ENCODE assay signal across 8 cellular contexts in genomic region chr17:18574137-18574536, GRCh38.
DNase-seq lines count a peak whose midpoint lies in the region; ATAC-seq and TF ChIP-seq lines count a peak whose summit lies in the region.
"Not testable (repeated sequence)": the region's sequence is repeated elsewhere in the genome, so short reads cannot be mapped to it uniquely, and the experiment has no call there.

No MANE protein-coding gene starts in this region.

- H3K36me3 ChIP-seq in GM23248 (ENCODE audit: low read depth); IMR-90 (ENCODE audit: control insufficient read depth, insufficient read depth, low read length); PC-9 (ENCODE audit: low read depth); neutrophil: not testable (repeated sequence)

- not testable (repeated sequence) for H3F3A ChIP-seq in GM23248 (ENCODE audit: insufficient read depth); PC-9 (ENCODE audit: insufficient read depth, low read depth)

- H4K8ac ChIP-seq in IMR-90 (ENCODE audit: low read depth in 2 of 2, low read length in 2 of 2), result 0 out of 4 replicates have a peak overlapping the region, but pooled peaks of 1 of the 2 experiments have one; percentile 10

- peak; percentile 50 for DNase-seq in AG10803 (ENCODE audit: low read depth)
- DNase-seq in GM23248, result peak; percentile 23
- DNase-seq in IMR-90, result peak; percentile 0
- DNase-seq in PC-9, result peak in 1 of 2 experiments; percentile 19
- peak; percentile 47 for DNase-seq in choroid plexus epithelial cell (ENCODE audit: low read depth)
- peak; percentile 20 for DNase-seq in fibroblast of mammary gland (ENCODE audit: low read depth)
- DNase-seq in iris pigment epithelial cell (ENCODE audit: low read depth), result peak; percentile 4

- TF ChIP-seq RAD21 in IMR-90 (IDR thresholded peaks at IDR 0.05; ENCODE audit: low read length), result not testable (repeated sequence)

- H4K5ac ChIP-seq in IMR-90 (ENCODE audit: low read depth, low read length), result not testable (repeated sequence)

- not testable (repeated sequence) for H3K4me3 ChIP-seq in AG10803 (ENCODE audit: low read length); GM23248; IMR-90 (ENCODE audit: insufficient read depth, low read depth, low read length); PC-9; choroid plexus epithelial cell (ENCODE audit: low read depth, low read length); fibroblast of mammary gland (ENCODE audit: control insufficient read depth, low read depth, low read length); neutrophil (ENCODE audit: low read depth in 1 of 2, low read length in 1 of 2)

- H4K91ac ChIP-seq in IMR-90 (ENCODE audit: insufficient read depth, low read depth, low read length), result not testable (repeated sequence)

- H3K4me2 ChIP-seq in GM23248 (ENCODE audit: unreplicated experiment), result peak overlapping the region; percentile 18
- not testable (repeated sequence) for H3K4me2 ChIP-seq in IMR-90 (ENCODE audit: low read depth, low read length); PC-9

- H3K56ac ChIP-seq in IMR-90 (ENCODE audit: extremely low read depth, insufficient read depth, low read length), result not testable (repeated sequence)

- H2BK15ac ChIP-seq in IMR-90 (ENCODE audit: low read depth, low read length), result not testable (repeated sequence)

- H3K79me1 ChIP-seq in IMR-90 (ENCODE audit: low read depth in 1 of 2, low read length in 2 of 2), result not testable (repeated sequence)

- BruUV-seq in IMR-90 (replicated peaks; lab: Mats Ljungman, UMichigan); PC-9 (replicated peaks; lab: Mats Ljungman, UMichigan): not testable (repeated sequence)

- not testable (repeated sequence) for H3K9me3 ChIP-seq in GM23248 (ENCODE audit: low read depth); IMR-90 (ENCODE audit: control insufficient read depth, insufficient read depth, low read length); PC-9 (ENCODE audit: insufficient read depth, low read depth); neutrophil

- ATAC-seq in IMR-90 (ENCODE audit: low read depth), result peak; percentile 25; the same call in 1 of the 2 replicates

- H4K20me1 ChIP-seq in GM23248 (ENCODE audit: insufficient read depth); IMR-90 (ENCODE audit: insufficient read depth, low read length); PC-9 (ENCODE audit: insufficient read depth): not testable (repeated sequence)

- H3K4ac ChIP-seq in IMR-90 (ENCODE audit: low read depth, low read length), result not testable (repeated sequence)

- H3K27me3 ChIP-seq in GM23248 (replicated peaks; ENCODE audit: insufficient read depth); IMR-90 (ENCODE audit: control insufficient read depth, insufficient read depth, low read length); PC-9 (ENCODE audit: insufficient read depth, low read depth); neutrophil: not testable (repeated sequence)

- H3K4me1 ChIP-seq in GM23248 (ENCODE audit: insufficient read depth) (peaks cover 14% of the 10 kb centered on the region), PC-9 (replicated peaks; ENCODE audit: insufficient read depth) (peaks cover 15% of the 10 kb centered on the region; the same call in 1 of the 2 replicates)
- not testable (repeated sequence) for H3K4me1 ChIP-seq in IMR-90 (ENCODE audit: control insufficient read depth, insufficient read depth, low read length); neutrophil (ENCODE audit: control insufficient read depth in 1 of 2, insufficient read depth in 1 of 2, low read depth in 1 of 2, low read length in 1 of 2)

- H3K9me1 ChIP-seq in IMR-90 (ENCODE audit: insufficient read depth, low read length), result not testable (repeated sequence)

- H2BK5ac ChIP-seq in IMR-90 (ENCODE audit: low read depth, low read length, poor library complexity, severe bottlenecking), result not testable (repeated sequence)

- H3K23ac ChIP-seq in IMR-90 (ENCODE audit: low read depth, low read length), result not testable (repeated sequence)

- not testable (repeated sequence) for H3K9me2 ChIP-seq in GM23248 (ENCODE audit: insufficient read depth); PC-9 (ENCODE audit: insufficient read depth)

- intact Hi-C loops in IMR-90 (cut with micrococcal nuclease); PC-9 (cut with micrococcal nuclease; ENCODE audit: unreplicated experiment): not testable (repeated sequence)

- not testable (repeated sequence) for TF ChIP-seq CTCF in AG10803 (conservative IDR thresholded peaks at IDR 0.05; ENCODE audit: low read length); IMR-90 (conservative IDR thresholded peaks at IDR 0.05; ENCODE audit: low read depth, low read length); PC-9 (conservative IDR thresholded peaks at IDR 0.05); choroid plexus epithelial cell (conservative IDR thresholded peaks at IDR 0.05; ENCODE audit: low read depth, low read length); fibroblast of mammary gland (conservative IDR thresholded peaks at IDR 0.05; ENCODE audit: control insufficient read depth, insufficient read depth, low read depth, low read length); neutrophil (IDR thresholded peaks at IDR 0.05)

- CTCF ChIA-PET in IMR-90 (lab: Yijun Ruan, JAX); PC-9 (lab: Charles Lee): not testable (repeated sequence)

- not testable (repeated sequence) for H3K79me2 ChIP-seq in GM23248 (ENCODE audit: insufficient read depth); PC-9 (ENCODE audit: low read depth)

- POLR2A ChIA-PET in IMR-90 (lab: Charles Lee; ENCODE audit: unreplicated experiment); PC-9 (lab: Charles Lee; ENCODE audit: unreplicated experiment): not testable (repeated sequence)

- not testable (repeated sequence) for H2AK5ac ChIP-seq in IMR-90 (ENCODE audit: low read depth, low read length)

- 40 to 55% methylated on average over 2 of the region's 2 CpGs for WGBS in GM23248 (ENCODE audit: low coverage in 1 of 2, low lambda C conversion rate in 2 of 2, missing lambda C conversion rate in 2 of 2), 2 experiments
- no CpG with 5 or more reads among the region's 2 CpGs for WGBS in IMR-90 (ENCODE audit: extremely low coverage in 2 of 2, insufficient read length in 1 of 2), 2 experiments

- H3K27ac ChIP-seq in GM23248, result peak overlapping the region; percentile 47
- H3K27ac ChIP-seq in IMR-90 (ENCODE audit: insufficient read depth, low read length), result not testable (repeated sequence)
- H3K27ac ChIP-seq in PC-9, result 0 out of 2 replicates have a peak overlapping the region, but pooled peaks have one; percentile 35
- H3K27ac ChIP-seq in neutrophil, result peak overlapping the region; percentile 83

- H2AK9ac ChIP-seq in IMR-90 (replicated peaks; ENCODE audit: low read depth, low read length, poor library complexity), result not testable (repeated sequence)

- not testable (repeated sequence) for H3K9ac ChIP-seq in GM23248; IMR-90 (ENCODE audit: low read depth, low read length)

- H3K14ac ChIP-seq in IMR-90 (replicated peaks; ENCODE audit: low read depth, low read length), result not testable (repeated sequence)

- dilution Hi-C loops in IMR-90 (cut with HindIII; ENCODE audit: low sequenced_read_pairs, unreplicated experiment), result not testable (repeated sequence)

- in situ Hi-C loops in GM23248 (cut with MboI); IMR-90 (cut with MboI; ENCODE audit: low sequenced_read_pairs): not testable (repeated sequence)

- H2AFZ ChIP-seq in GM23248; IMR-90 (replicated peaks; ENCODE audit: low read length, poor library complexity); PC-9: not testable (repeated sequence)

- TF ChIP-seq POLR2A in IMR-90 (IDR thresholded peaks at IDR 0.05; ENCODE audit: low read depth, low read length), result not testable (repeated sequence)

- H3K18ac ChIP-seq in IMR-90 (ENCODE audit: low read depth, low read length), result not testable (repeated sequence)

- H2BK120ac ChIP-seq in IMR-90 (ENCODE audit: low read depth, low read length), result not testable (repeated sequence)

- not testable (repeated sequence) for H2BK20ac ChIP-seq in IMR-90 (ENCODE audit: low read depth, low read length)
